In the genomic region with DNA sequence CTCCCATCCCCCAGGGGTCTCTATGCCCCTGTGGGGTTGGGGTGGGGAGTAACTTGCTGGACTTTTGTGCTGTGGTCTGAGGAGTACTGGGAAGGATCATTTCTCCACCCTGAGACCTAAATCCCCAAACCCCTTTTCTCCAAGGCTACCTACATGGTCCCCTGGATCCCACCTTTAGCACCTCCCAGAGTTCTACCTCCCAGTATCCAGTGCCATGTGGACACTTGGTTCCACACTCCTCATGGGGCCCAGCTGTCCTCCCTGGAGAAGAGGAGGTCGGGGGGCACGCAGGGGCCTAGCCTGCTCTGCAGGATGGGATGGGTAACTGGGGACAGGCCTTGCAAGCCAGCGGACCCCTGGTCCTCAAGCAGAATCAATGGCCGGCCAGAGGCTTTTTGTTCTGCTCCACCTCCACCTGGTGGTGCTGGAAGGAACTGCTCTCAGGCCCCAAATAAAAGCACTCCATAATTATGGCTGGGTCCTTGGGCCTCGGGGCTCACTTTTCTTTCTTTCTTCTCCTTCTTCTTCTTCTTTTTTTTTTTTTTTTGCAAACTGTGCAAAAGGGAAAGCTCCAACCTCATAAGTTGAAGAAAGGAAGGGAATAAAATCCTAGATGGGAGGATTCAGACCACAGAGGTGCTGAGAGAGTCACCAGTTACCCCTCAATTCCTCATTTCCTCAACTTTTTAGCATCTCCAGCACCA, we compare ENCODE assay signal across 8 cellular contexts.
DNase-seq lines count a peak whose midpoint lies in the region; ATAC-seq and TF ChIP-seq lines count a peak whose summit lies in the region.

No MANE protein-coding gene starts in this region.

- no peak overlapping the region for H2BK12ac ChIP-seq in mesenchymal stem cell (ENCODE audit: low read length in 2 of 2)

- no peak overlapping the region for H2AK5ac ChIP-seq in mesenchymal stem cell (ENCODE audit: low read length, severe bottlenecking)

- H3K23ac ChIP-seq in mesenchymal stem cell (ENCODE audit: low read length in 2 of 2): no peak overlapping the region

- H3K79me1 ChIP-seq in mesenchymal stem cell (replicated peaks; ENCODE audit: low read length, poor library complexity, severe bottlenecking): no peaks in the 10 kb centered on the region

- H3K9me3 ChIP-seq in CD4-positive, alpha-beta T cell (ENCODE audit: control insufficient read depth, low read length): no peaks in the 10 kb centered on the region
- no peaks in the 10 kb centered on the region for H3K9me3 ChIP-seq in effector memory CD4-positive, alpha-beta T cell (ENCODE audit: control insufficient read depth, low read length)
- no peaks in the 10 kb centered on the region for H3K9me3 ChIP-seq in mesenchymal stem cell (ENCODE audit: control insufficient read depth, low read length)

- H3K4me2 ChIP-seq in mesenchymal stem cell (ENCODE audit: low read length, poor library complexity, severe bottlenecking): no peak overlapping the region

- H3K4me1 Mint-ChIP-seq in CD4-positive, alpha-beta T cell (ENCODE audit: low read depth): no peaks in the 10 kb centered on the region
- no peaks in the 10 kb centered on the region for H3K4me1 Mint-ChIP-seq in activated CD8-positive, alpha-beta T cell treated with anti-CD3 and anti-CD28 coated beads for 36 hours (ENCODE audit: low read depth)

- H3K27me3 ChIP-seq in CD4-positive, alpha-beta T cell (ENCODE audit: control insufficient read depth, insufficient read depth, low read length): peaks cover 6% of the 10 kb centered on the region
- peaks cover 4% of the 10 kb centered on the region for H3K27me3 ChIP-seq in effector memory CD4-positive, alpha-beta T cell (replicated peaks; ENCODE audit: control insufficient read depth, insufficient read depth, low read length, poor library complexity, severe bottlenecking)
- H3K27me3 ChIP-seq in mesenchymal stem cell (ENCODE audit: control insufficient read depth in 1 of 2, insufficient read depth in 1 of 2, low read length in 2 of 2): peaks cover 6 to 88% of the 10 kb centered on the region in 2 experiments

- H3K36me3 Mint-ChIP-seq in CD4-positive, alpha-beta T cell (ENCODE audit: low read depth): no peaks in the 10 kb centered on the region
- H3K36me3 Mint-ChIP-seq in activated CD8-positive, alpha-beta T cell treated with anti-CD3 and anti-CD28 coated beads for 36 hours (ENCODE audit: low read depth): no peaks in the 10 kb centered on the region

- POLR2A ChIA-PET in CD4-positive, alpha-beta T cell (lab: Charles Lee): no interaction called here
- POLR2A ChIA-PET in activated CD8-positive, alpha-beta T cell treated with anti-CD3 and anti-CD28 coated beads for 36 hours (lab: Charles Lee): no interaction called here

- no peaks in the 10 kb centered on the region for H3K9me3 Mint-ChIP-seq in CD4-positive, alpha-beta T cell
- no peaks in the 10 kb centered on the region for H3K9me3 Mint-ChIP-seq in activated CD8-positive, alpha-beta T cell treated with anti-CD3 and anti-CD28 coated beads for 36 hours

- TF ChIP-seq CTCF in CD4-positive, alpha-beta T cell (IDR thresholded peaks at IDR 0.05): peak; percentile 73
- peak; percentile 75 for TF ChIP-seq CTCF in activated CD8-positive, alpha-beta T cell treated with anti-CD3 and anti-CD28 coated beads for 36 hours (IDR thresholded peaks at IDR 0.05)

- CTCF ChIA-PET in CD4-positive, alpha-beta T cell (lab: Charles Lee): interaction anchor here (0.7 to 1.6 kb wide), 2 partner anchors 77 to 105 kb away, joined by 3 to 5 read pairs; no protein-coding TSS in a partner anchor
- CTCF ChIA-PET in activated CD8-positive, alpha-beta T cell treated with anti-CD3 and anti-CD28 coated beads for 36 hours (lab: Charles Lee): interaction anchor here (0.6 to 5.8 kb wide), 17 partner anchors 9 to 110 kb away, joined by 3 to 61 read pairs (median 4); no protein-coding TSS in a partner anchor

- H2BK120ac ChIP-seq in mesenchymal stem cell (ENCODE audit: low read depth, low read length): no peak overlapping the region

- DNase-seq in CD4-positive, alpha-beta T cell: peak; percentile 21 to 58 (median 37)
- DNase-seq in NCI-H2196 (lab: John Stamatoyannopoulos, UW; ENCODE audit: unreplicated experiment) (peak; percentile 68), mesenchymal stem cell (peak; percentile 52), GDM1 (lab: John Stamatoyannopoulos, UW) (no peak)
- DNase-seq in activated CD8-positive, alpha-beta T cell treated with anti-CD3 and anti-CD28 coated beads for 36 hours: peak; percentile 79
- DNase-seq in effector memory CD4-positive, alpha-beta T cell: peak; percentile 10 to 33 (median 18)
- peak; percentile 11 to 16 for DNase-seq in stimulated activated CD8-positive, alpha-beta memory T cell treated with anti-CD3 and anti-CD28 coated beads, Interleukin-15, amount 100 ng/mL, for 48 hours (ENCODE audit: low read depth in 2 of 2)

- H2BK5ac ChIP-seq in mesenchymal stem cell (ENCODE audit: low read depth, low read length, poor library complexity, severe bottlenecking): no peak overlapping the region

- no peak overlapping the region for H3K27ac Mint-ChIP-seq in CD4-positive, alpha-beta T cell
- no peak overlapping the region for H3K27ac Mint-ChIP-seq in activated CD8-positive, alpha-beta T cell treated with anti-CD3 and anti-CD28 coated beads for 36 hours

- no peak overlapping the region for H3K4me3 ChIP-seq in effector memory CD4-positive, alpha-beta T cell (ENCODE audit: insufficient read depth, low read depth, low read length, poor library complexity, severe bottlenecking)
- H3K4me3 ChIP-seq in mesenchymal stem cell (ENCODE audit: insufficient read depth in 1 of 2, low read depth in 1 of 2, low read length in 2 of 2): no peak overlapping the region

- H3K18ac ChIP-seq in mesenchymal stem cell (ENCODE audit: low read depth in 1 of 2, low read length in 2 of 2): no peak overlapping the region

- H2AFZ ChIP-seq in mesenchymal stem cell (ENCODE audit: low read depth, low read length): no peak overlapping the region

- H3K27me3 Mint-ChIP-seq in CD4-positive, alpha-beta T cell: peaks cover 3% of the 10 kb centered on the region
- peaks cover 9% of the 10 kb centered on the region for H3K27me3 Mint-ChIP-seq in activated CD8-positive, alpha-beta T cell treated with anti-CD3 and anti-CD28 coated beads for 36 hours

- WGBS in mesenchymal stem cell: 34% methylated on average over 4 of the region's 5 CpGs

- H3K36me3 ChIP-seq in effector memory CD4-positive, alpha-beta T cell (ENCODE audit: control insufficient read depth, insufficient read depth, low read length): no peaks in the 10 kb centered on the region
- H3K36me3 ChIP-seq in mesenchymal stem cell (ENCODE audit: control insufficient read depth in 1 of 2, insufficient read depth in 2 of 2, low read depth in 1 of 2, low read length in 2 of 2): no peaks in the 10 kb centered on the region

- no peaks in the 10 kb centered on the region for H3K4me1 ChIP-seq in effector memory CD4-positive, alpha-beta T cell (ENCODE audit: control insufficient read depth, insufficient read depth, low read length, poor library complexity, severe bottlenecking)
- H3K4me1 ChIP-seq in mesenchymal stem cell (ENCODE audit: control insufficient read depth, insufficient read depth, low read depth, low read length): no peaks in the 10 kb centered on the region

- H4K91ac ChIP-seq in mesenchymal stem cell (ENCODE audit: low read length): no peak overlapping the region

- no peak overlapping the region for H2BK15ac ChIP-seq in mesenchymal stem cell (ENCODE audit: low read depth, poor library complexity, severe bottlenecking)

- H4K8ac ChIP-seq in mesenchymal stem cell (ENCODE audit: low read length): no peak overlapping the region

- no peak overlapping the region for H3K27ac ChIP-seq in CD4-positive, alpha-beta T cell (ENCODE audit: low read depth, low read length)
- no peak overlapping the region for H3K27ac ChIP-seq in effector memory CD4-positive, alpha-beta T cell (ENCODE audit: insufficient read depth, low read length, poor library complexity, severe bottlenecking)
- no peak overlapping the region for H3K27ac ChIP-seq in mesenchymal stem cell (ENCODE audit: low read length, poor library complexity, severe bottlenecking)

- H3K9ac ChIP-seq in mesenchymal stem cell (ENCODE audit: low read length): peak overlapping the region; percentile 69

- intact Hi-C loops in CD4-positive, alpha-beta T cell (cut with DNase I, micrococcal nuclease): loop anchor here (1.0 kb wide), 1 partner anchor 77 kb away; no protein-coding TSS in a partner anchor
- intact Hi-C loops in activated CD8-positive, alpha-beta T cell treated with anti-CD3 and anti-CD28 coated beads for 36 hours (cut with micrococcal nuclease): loop anchor here (1.0 kb wide), 1 partner anchor 77 kb away; no protein-coding TSS in a partner anchor

- H3K14ac ChIP-seq in mesenchymal stem cell (ENCODE audit: low read length in 2 of 2): no peak overlapping the region

- no peak overlapping the region for H3K4ac ChIP-seq in mesenchymal stem cell (ENCODE audit: low read depth in 1 of 2, low read length in 2 of 2)

- H3K4me3 Mint-ChIP-seq in CD4-positive, alpha-beta T cell: no peak overlapping the region
- no peak overlapping the region for H3K4me3 Mint-ChIP-seq in activated CD8-positive, alpha-beta T cell treated with anti-CD3 and anti-CD28 coated beads for 36 hours

- peak; percentile 71 for ATAC-seq in CD4-positive, alpha-beta T cell (ENCODE audit: poor library complexity)
- ATAC-seq in GM21447 (IDR thresholded peaks at IDR 0.05; ENCODE audit: unreplicated experiment): peak; percentile 57
- peak; percentile 88 for ATAC-seq in activated CD8-positive, alpha-beta T cell treated with anti-CD3 and anti-CD28 coated beads for 36 hours
